In genomic region chr5:96790851-96791513, GRCh38 we compare ENCODE assay signal across 2 cellular contexts.
TF ChIP-seq lines count a peak whose summit lies in the region.

No MANE protein-coding gene starts in this region.

TF ChIP-seq in GM23338, 12 proteins besides CTCF, POLR2A, EP300 and RAD21:
- TF ChIP-seq, protein P1, sequence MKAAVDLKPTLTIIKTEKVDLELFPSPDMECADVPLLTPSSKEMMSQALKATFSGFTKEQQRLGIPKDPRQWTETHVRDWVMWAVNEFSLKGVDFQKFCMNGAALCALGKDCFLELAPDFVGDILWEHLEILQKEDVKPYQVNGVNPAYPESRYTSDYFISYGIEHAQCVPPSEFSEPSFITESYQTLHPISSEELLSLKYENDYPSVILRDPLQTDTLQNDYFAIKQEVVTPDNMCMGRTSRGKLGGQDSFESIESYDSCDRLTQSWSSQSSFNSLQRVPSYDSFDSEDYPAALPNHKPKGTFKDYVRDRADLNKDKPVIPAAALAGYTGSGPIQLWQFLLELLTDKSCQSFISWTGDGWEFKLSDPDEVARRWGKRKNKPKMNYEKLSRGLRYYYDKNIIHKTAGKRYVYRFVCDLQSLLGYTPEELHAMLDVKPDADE (IDR thresholded peaks at IDR 0.05): no peak
- no peak for TF ChIP-seq STAT1 (IDR thresholded peaks at IDR 0.05; ENCODE audit: unreplicated experiment)
- no peak for TF ChIP-seq JUNB (IDR thresholded peaks at IDR 0.05; ENCODE audit: unreplicated experiment)
- TF ChIP-seq EZH2 (IDR thresholded peaks at IDR 0.05; ENCODE audit: low read depth, unreplicated experiment): no peak
- no peak for TF ChIP-seq ZNF462 (CRISPR knock-in tag; IDR thresholded peaks at IDR 0.05)
- TF ChIP-seq, protein P2, sequence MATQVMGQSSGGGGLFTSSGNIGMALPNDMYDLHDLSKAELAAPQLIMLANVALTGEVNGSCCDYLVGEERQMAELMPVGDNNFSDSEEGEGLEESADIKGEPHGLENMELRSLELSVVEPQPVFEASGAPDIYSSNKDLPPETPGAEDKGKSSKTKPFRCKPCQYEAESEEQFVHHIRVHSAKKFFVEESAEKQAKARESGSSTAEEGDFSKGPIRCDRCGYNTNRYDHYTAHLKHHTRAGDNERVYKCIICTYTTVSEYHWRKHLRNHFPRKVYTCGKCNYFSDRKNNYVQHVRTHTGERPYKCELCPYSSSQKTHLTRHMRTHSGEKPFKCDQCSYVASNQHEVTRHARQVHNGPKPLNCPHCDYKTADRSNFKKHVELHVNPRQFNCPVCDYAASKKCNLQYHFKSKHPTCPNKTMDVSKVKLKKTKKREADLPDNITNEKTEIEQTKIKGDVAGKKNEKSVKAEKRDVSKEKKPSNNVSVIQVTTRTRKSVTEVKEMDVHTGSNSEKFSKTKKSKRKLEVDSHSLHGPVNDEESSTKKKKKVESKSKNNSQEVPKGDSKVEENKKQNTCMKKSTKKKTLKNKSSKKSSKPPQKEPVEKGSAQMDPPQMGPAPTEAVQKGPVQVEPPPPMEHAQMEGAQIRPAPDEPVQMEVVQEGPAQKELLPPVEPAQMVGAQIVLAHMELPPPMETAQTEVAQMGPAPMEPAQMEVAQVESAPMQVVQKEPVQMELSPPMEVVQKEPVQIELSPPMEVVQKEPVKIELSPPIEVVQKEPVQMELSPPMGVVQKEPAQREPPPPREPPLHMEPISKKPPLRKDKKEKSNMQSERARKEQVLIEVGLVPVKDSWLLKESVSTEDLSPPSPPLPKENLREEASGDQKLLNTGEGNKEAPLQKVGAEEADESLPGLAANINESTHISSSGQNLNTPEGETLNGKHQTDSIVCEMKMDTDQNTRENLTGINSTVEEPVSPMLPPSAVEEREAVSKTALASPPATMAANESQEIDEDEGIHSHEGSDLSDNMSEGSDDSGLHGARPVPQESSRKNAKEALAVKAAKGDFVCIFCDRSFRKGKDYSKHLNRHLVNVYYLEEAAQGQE (IDR thresholded peaks at IDR 0.05; ENCODE audit: unreplicated experiment): no peak
- TF ChIP-seq NANOG (IDR thresholded peaks at IDR 0.05; ENCODE audit: borderline replicate concordance): no peak
TF ChIP-seq in GM23338: peak in this region for 0.

TF ChIP-seq in HepG2, 621 proteins besides CTCF, POLR2A, EP300 and RAD21:
- TF ChIP-seq FOXO4 (CRISPR knock-in tag; conservative IDR thresholded peaks at IDR 0.05) (0 out of 2 replicates have a peak, but pooled peaks have one; percentile 55), HOXA7 (CRISPR knock-in tag; IDR thresholded peaks at IDR 0.05) (no peak)
